ENCODE assay signal across 2 cellular contexts in the genomic region with DNA sequence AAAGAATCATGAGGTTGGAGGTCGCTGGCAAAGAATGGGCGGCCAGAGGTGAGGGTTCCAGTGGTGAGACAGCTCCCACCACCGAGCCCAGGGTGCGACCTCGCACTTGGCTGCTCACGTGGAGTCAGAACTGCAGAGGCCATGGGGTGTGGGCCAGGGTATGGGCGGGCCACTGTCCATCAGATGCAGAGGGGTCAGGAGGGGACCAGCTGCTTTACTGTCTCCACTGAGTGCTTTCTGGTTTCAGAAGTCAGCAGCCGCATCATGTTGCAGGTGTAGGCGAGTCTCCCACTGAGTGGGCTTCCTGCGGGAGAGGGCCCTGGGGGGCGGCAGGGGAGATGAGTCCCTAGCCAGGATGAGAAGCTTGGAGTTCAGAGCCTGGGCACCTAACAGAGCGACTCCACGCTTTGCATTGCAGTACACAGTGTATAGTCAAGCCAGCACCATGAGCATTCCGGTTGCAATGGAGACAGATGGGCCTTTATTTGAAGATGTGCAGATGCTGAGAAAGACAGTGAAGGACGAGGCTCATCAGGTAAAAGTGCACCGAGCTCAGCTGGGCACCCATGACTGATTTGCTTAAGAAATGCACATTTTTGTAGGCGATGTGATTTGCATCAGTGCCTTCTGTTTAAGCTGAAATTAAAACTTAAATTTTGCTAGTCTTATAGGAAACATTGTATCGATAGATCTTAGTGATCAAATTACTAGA.
TF ChIP-seq lines count a peak whose summit lies in the region.

No MANE protein-coding gene starts in this region.

TF ChIP-seq in GM12878, 131 proteins besides CTCF, POLR2A, EP300 and RAD21:
- no peak for TF ChIP-seq CBX3 (IDR thresholded peaks at IDR 0.05; ENCODE audit: borderline replicate concordance, low read depth)
- TF ChIP-seq, protein P1, sequence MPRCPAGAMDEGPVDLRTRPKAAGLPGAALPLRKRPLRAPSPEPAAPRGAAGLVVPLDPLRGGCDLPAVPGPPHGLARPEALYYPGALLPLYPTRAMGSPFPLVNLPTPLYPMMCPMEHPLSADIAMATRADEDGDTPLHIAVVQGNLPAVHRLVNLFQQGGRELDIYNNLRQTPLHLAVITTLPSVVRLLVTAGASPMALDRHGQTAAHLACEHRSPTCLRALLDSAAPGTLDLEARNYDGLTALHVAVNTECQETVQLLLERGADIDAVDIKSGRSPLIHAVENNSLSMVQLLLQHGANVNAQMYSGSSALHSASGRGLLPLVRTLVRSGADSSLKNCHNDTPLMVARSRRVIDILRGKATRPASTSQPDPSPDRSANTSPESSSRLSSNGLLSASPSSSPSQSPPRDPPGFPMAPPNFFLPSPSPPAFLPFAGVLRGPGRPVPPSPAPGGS (IDR thresholded peaks at IDR 0.05; ENCODE audit: borderline replicate concordance, insufficient read depth, low read depth, low read length, poor library complexity, severe bottlenecking) = no peak
- TF ChIP-seq, protein P2, sequence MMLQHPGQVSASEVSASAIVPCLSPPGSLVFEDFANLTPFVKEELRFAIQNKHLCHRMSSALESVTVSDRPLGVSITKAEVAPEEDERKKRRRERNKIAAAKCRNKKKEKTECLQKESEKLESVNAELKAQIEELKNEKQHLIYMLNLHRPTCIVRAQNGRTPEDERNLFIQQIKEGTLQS (IDR thresholded peaks at IDR 0.05; ENCODE audit: borderline replicate concordance, extremely low read depth, low read depth, low read length) = no peak
- no peak for TF ChIP-seq JUND (IDR thresholded peaks at IDR 0.05; ENCODE audit: low read depth, low read length)
- TF ChIP-seq SIN3A (IDR thresholded peaks at IDR 0.05; ENCODE audit: low read depth, low read length) = no peak
- TF ChIP-seq, protein P3, sequence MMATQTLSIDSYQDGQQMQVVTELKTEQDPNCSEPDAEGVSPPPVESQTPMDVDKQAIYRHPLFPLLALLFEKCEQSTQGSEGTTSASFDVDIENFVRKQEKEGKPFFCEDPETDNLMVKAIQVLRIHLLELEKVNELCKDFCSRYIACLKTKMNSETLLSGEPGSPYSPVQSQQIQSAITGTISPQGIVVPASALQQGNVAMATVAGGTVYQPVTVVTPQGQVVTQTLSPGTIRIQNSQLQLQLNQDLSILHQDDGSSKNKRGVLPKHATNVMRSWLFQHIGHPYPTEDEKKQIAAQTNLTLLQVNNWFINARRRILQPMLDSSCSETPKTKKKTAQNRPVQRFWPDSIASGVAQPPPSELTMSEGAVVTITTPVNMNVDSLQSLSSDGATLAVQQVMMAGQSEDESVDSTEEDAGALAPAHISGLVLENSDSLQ (IDR thresholded peaks at IDR 0.05) = no peak
- TF ChIP-seq POLR2AphosphoS5 (IDR thresholded peaks at IDR 0.05; ENCODE audit: low read length) = no peak
- TF ChIP-seq, protein P4, sequence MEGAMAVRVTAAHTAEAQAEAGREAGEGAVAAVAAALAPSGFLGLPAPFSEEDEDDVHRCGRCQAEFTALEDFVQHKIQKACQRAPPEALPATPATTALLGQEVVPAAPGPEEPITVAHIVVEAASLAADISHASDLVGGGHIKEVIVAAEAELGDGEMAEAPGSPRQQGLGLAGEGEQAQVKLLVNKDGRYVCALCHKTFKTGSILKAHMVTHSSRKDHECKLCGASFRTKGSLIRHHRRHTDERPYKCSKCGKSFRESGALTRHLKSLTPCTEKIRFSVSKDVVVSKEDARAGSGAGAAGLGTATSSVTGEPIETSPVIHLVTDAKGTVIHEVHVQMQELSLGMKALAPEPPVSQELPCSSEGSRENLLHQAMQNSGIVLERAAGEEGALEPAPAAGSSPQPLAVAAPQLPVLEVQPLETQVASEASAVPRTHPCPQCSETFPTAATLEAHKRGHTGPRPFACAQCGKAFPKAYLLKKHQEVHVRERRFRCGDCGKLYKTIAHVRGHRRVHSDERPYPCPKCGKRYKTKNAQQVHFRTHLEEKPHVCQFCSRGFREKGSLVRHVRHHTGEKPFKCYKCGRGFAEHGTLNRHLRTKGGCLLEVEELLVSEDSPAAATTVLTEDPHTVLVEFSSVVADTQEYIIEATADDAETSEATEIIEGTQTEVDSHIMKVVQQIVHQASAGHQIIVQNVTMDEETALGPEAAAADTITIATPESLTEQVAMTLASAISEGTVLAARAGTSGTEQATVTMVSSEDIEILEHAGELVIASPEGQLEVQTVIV (IDR thresholded peaks at IDR 0.05; ENCODE audit: borderline replicate concordance, partially characterized antibody) = no peak
- TF ChIP-seq PAX8 (IDR thresholded peaks at IDR 0.05) = no peak
- no peak for TF ChIP-seq HDAC2 (IDR thresholded peaks at IDR 0.05)
- no peak for TF ChIP-seq EZH2 (IDR thresholded peaks at IDR 0.05; ENCODE audit: borderline replicate concordance, control insufficient read depth, low read depth, low read length)
- TF ChIP-seq MTA3 (IDR thresholded peaks at IDR 0.05; ENCODE audit: borderline replicate concordance, low read length) = no peak

TF ChIP-seq in HepG2, 621 proteins besides CTCF, POLR2A, EP300 and RAD21:
- TF ChIP-seq, protein P5, sequence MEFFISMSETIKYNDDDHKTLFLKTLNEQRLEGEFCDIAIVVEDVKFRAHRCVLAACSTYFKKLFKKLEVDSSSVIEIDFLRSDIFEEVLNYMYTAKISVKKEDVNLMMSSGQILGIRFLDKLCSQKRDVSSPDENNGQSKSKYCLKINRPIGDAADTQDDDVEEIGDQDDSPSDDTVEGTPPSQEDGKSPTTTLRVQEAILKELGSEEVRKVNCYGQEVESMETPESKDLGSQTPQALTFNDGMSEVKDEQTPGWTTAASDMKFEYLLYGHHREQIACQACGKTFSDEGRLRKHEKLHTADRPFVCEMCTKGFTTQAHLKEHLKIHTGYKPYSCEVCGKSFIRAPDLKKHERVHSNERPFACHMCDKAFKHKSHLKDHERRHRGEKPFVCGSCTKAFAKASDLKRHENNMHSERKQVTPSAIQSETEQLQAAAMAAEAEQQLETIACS (CRISPR knock-in tag; IDR thresholded peaks at IDR 0.05) = no peak
- TF ChIP-seq CBFB (CRISPR knock-in tag; IDR thresholded peaks at IDR 0.05) (no peak), ZNF557 (CRISPR knock-in tag; IDR thresholded peaks at IDR 0.05) (no peak), ZFYVE20 (CRISPR knock-in tag; IDR thresholded peaks at IDR 0.05; ENCODE audit: borderline replicate concordance, low read depth) (no peak), JARID2 (CRISPR knock-in tag; IDR thresholded peaks at IDR 0.05; ENCODE audit: insufficient replicate concordance) (no peak), PHB2 (IDR thresholded peaks at IDR 0.05; ENCODE audit: partially characterized antibody) (no peak), MAFK (conservative IDR thresholded peaks at IDR 0.05 in 1 of 2, IDR thresholded peaks at IDR 0.05 in 1 of 2; ENCODE audit: low read length in 2 of 2) (no peak), U2AF2 (IDR thresholded peaks at IDR 0.05; ENCODE audit: low read depth, low read length) (no peak), MYNN (CRISPR knock-in tag; IDR thresholded peaks at IDR 0.05; ENCODE audit: low read depth) (no peak), U2AF1 (optimal IDR thresholded peaks at IDR 0.05; ENCODE audit: low read depth, low read length) (no peak), ZNF737 (CRISPR knock-in tag; IDR thresholded peaks at IDR 0.05; ENCODE audit: borderline replicate concordance) (no peak), JUND (CRISPR knock-in tag; IDR thresholded peaks at IDR 0.05) (no peak)
- TF ChIP-seq, protein P6, sequence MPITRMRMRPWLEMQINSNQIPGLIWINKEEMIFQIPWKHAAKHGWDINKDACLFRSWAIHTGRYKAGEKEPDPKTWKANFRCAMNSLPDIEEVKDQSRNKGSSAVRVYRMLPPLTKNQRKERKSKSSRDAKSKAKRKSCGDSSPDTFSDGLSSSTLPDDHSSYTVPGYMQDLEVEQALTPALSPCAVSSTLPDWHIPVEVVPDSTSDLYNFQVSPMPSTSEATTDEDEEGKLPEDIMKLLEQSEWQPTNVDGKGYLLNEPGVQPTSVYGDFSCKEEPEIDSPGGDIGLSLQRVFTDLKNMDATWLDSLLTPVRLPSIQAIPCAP (CRISPR knock-in tag; IDR thresholded peaks at IDR 0.05; ENCODE audit: low read depth) = no peak
- TF ChIP-seq, protein P7, sequence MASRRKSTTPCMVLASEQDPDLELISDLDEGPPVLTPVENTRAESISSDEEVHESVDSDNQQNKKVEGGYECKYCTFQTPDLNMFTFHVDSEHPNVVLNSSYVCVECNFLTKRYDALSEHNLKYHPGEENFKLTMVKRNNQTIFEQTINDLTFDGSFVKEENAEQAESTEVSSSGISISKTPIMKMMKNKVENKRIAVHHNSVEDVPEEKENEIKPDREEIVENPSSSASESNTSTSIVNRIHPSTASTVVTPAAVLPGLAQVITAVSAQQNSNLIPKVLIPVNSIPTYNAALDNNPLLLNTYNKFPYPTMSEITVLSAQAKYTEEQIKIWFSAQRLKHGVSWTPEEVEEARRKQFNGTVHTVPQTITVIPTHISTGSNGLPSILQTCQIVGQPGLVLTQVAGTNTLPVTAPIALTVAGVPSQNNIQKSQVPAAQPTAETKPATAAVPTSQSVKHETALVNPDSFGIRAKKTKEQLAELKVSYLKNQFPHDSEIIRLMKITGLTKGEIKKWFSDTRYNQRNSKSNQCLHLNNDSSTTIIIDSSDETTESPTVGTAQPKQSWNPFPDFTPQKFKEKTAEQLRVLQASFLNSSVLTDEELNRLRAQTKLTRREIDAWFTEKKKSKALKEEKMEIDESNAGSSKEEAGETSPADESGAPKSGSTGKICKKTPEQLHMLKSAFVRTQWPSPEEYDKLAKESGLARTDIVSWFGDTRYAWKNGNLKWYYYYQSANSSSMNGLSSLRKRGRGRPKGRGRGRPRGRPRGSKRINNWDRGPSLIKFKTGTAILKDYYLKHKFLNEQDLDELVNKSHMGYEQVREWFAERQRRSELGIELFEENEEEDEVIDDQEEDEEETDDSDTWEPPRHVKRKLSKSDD (CRISPR knock-in tag; IDR thresholded peaks at IDR 0.05; ENCODE audit: low read depth) = no peak
- TF ChIP-seq, protein P8, sequence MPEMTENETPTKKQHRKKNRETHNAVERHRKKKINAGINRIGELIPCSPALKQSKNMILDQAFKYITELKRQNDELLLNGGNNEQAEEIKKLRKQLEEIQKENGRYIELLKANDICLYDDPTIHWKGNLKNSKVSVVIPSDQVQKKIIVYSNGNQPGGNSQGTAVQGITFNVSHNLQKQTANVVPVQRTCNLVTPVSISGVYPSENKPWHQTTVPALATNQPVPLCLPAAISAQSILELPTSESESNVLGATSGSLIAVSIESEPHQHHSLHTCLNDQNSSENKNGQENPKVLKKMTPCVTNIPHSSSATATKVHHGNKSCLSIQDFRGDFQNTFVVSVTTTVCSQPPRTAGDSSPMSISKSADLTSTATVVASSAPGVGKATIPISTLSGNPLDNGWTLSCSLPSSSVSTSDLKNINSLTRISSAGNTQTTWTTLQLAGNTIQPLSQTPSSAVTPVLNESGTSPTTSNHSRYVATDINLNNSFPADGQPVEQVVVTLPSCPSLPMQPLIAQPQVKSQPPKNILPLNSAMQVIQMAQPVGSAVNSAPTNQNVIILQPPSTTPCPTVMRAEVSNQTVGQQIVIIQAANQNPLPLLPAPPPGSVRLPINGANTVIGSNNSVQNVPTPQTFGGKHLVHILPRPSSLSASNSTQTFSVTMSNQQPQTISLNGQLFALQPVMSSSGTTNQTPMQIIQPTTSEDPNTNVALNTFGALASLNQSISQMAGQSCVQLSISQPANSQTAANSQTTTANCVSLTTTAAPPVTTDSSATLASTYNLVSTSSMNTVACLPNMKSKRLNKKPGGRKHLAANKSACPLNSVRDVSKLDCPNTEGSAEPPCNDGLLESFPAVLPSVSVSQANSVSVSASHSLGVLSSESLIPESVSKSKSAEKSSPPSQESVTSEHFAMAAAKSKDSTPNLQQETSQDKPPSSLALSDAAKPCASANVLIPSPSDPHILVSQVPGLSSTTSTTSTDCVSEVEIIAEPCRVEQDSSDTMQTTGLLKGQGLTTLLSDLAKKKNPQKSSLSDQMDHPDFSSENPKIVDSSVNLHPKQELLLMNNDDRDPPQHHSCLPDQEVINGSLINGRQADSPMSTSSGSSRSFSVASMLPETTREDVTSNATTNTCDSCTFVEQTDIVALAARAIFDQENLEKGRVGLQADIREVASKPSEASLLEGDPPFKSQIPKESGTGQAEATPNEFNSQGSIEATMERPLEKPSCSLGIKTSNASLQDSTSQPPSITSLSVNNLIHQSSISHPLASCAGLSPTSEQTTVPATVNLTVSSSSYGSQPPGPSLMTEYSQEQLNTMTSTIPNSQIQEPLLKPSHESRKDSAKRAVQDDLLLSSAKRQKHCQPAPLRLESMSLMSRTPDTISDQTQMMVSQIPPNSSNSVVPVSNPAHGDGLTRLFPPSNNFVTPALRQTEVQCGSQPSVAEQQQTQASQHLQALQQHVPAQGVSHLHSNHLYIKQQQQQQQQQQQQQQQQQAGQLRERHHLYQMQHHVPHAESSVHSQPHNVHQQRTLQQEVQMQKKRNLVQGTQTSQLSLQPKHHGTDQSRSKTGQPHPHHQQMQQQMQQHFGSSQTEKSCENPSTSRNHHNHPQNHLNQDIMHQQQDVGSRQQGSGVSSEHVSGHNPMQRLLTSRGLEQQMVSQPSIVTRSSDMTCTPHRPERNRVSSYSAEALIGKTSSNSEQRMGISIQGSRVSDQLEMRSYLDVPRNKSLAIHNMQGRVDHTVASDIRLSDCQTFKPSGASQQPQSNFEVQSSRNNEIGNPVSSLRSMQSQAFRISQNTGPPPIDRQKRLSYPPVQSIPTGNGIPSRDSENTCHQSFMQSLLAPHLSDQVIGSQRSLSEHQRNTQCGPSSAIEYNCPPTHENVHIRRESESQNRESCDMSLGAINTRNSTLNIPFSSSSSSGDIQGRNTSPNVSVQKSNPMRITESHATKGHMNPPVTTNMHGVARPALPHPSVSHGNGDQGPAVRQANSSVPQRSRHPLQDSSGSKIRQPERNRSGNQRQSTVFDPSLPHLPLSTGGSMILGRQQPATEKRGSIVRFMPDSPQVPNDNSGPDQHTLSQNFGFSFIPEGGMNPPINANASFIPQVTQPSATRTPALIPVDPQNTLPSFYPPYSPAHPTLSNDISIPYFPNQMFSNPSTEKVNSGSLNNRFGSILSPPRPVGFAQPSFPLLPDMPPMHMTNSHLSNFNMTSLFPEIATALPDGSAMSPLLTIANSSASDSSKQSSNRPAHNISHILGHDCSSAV (CRISPR knock-in tag; IDR thresholded peaks at IDR 0.05; ENCODE audit: borderline replicate concordance) = no peak
